8 cellular contexts compared by ENCODE assay signal in the genomic region with DNA sequence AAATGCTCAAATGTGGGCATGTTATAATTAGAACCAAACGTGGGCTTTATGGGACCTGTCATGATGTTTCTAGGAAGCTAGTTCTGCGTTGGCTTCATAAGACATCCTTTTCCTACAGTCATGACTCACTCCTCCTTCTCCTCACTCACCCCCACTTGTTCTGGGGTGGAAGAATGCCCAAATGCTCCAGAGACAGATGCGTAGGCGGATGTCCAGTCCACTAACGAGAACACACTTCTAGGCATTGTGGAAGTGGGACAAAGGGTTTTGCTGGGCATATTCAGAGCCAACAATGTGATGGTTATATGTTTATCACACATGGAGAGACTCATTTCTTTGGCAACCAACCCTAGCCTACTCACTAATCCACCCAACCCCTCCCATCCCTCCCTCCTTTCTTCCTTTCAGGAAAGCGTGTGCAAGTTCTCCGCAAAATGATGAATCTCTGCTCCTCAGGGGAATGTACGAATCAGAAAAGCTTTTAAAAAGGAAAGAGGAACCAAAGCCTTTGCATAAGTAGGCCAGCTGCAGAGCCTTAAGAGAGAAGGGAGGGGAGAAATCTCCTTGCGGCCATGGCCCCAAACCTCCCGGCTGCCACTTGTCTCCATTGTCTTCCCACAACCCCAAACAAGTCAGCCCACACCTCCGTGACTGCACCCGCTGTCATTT.
DNase-seq lines count a peak whose midpoint lies in the region; ATAC-seq and TF ChIP-seq lines count a peak whose summit lies in the region.

No MANE protein-coding gene starts in this region.

- DNase-seq in A673 (ENCODE audit: low spot score) (peak; percentile 84), WTC11 (ENCODE audit: low spot score) (no peak), globus pallidus (ENCODE audit: low spot score) (peak; percentile 85), putamen (ENCODE audit: low spot score) (peak; percentile 89)
- DNase-seq in central memory CD4-positive, alpha-beta T cell = no peak

- POLR2A ChIA-PET in A673 (lab: Charles Lee; ENCODE audit: low non-redundant PET) = no interaction called here
- POLR2A ChIA-PET in WTC11 (lab: Charles Lee) = no interaction called here

- peaks cover 40% of the 10 kb centered on the region for H3K4me1 ChIP-seq in A673 (ENCODE audit: insufficient read depth, low read length, poor library complexity, severe bottlenecking)

- intact Hi-C loops in A673 (cut with micrococcal nuclease; ENCODE audit: unreplicated experiment) = no loop called here

- H3K27ac Mint-ChIP-seq in WTC11 = 0 out of 2 replicates have a peak overlapping the region, but pooled peaks have one; percentile 33

- no peaks in the 10 kb centered on the region for H3K27me3 ChIP-seq in A673 (replicated peaks; ENCODE audit: insufficient read depth, low read depth, low read length, poor library complexity)

- peaks cover 25% of the 10 kb centered on the region for H3K4me1 Mint-ChIP-seq in WTC11

- peak overlapping the region; percentile 79 for H3K27ac ChIP-seq in A673 (ENCODE audit: low read depth, low read length, poor library complexity, severe bottlenecking)

- no peak for TF ChIP-seq CTCF in A673 (conservative IDR thresholded peaks at IDR 0.05; ENCODE audit: low read depth, low read length)
- TF ChIP-seq CTCF in WTC11 (IDR thresholded peaks at IDR 0.05) = no peak

- H3K4me3 Mint-ChIP-seq in WTC11 = no peak overlapping the region

- no peaks in the 10 kb centered on the region for H3K9me3 Mint-ChIP-seq in WTC11

- ATAC-seq in GM18873 (IDR thresholded peaks at IDR 0.05; ENCODE audit: low FRiP score, unreplicated experiment) (peak; percentile 63), HG03159 (IDR thresholded peaks at IDR 0.05; ENCODE audit: unreplicated experiment) (peak; percentile 68), WTC11 (no peak), HG03280 (IDR thresholded peaks at IDR 0.05; ENCODE audit: unreplicated experiment) (no peak)

- H3K9me3 ChIP-seq in A673 (ENCODE audit: low read depth, low read length, poor library complexity, severe bottlenecking) = no peaks in the 10 kb centered on the region

- H3K4me3 ChIP-seq in A673 (ENCODE audit: low read depth, low read length, poor library complexity, severe bottlenecking) = peak overlapping the region; percentile 29

- H3K36me3 ChIP-seq in A673 (ENCODE audit: insufficient read depth, low read length, poor library complexity, severe bottlenecking) = no peaks in the 10 kb centered on the region

- no peaks in the 10 kb centered on the region for H3K36me3 Mint-ChIP-seq in WTC11

- H3K27me3 Mint-ChIP-seq in WTC11 (ENCODE audit: low read depth) = no peaks in the 10 kb centered on the region

- CTCF ChIA-PET in A673 (lab: Charles Lee) = no interaction called here
- CTCF ChIA-PET in WTC11 (lab: Charles Lee) = interaction anchor here (0.7 kb wide), 1 partner anchor 49 kb away, joined by 3 read pairs; no protein-coding TSS in a partner anchor

- BruUV-seq in A673 (replicated peaks; lab: Mats Ljungman, UMichigan) = no TSS peak

TF ChIP-seq in WTC11, 78 proteins besides CTCF, POLR2A, EP300 and RAD21:
- no peak for TF ChIP-seq CREB1 (CRISPR knock-in tag; IDR thresholded peaks at IDR 0.05)
- TF ChIP-seq, protein P1, sequence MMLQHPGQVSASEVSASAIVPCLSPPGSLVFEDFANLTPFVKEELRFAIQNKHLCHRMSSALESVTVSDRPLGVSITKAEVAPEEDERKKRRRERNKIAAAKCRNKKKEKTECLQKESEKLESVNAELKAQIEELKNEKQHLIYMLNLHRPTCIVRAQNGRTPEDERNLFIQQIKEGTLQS (CRISPR knock-in tag; conservative IDR thresholded peaks at IDR 0.05) = no peak

Comparison
In these comparisons a context has a peak if more than half of its experiments do, and no peak if none do; other contexts are left out.
1. DNase-seq: peak in A673 (single experiment), globus pallidus (single experiment) and putamen (single experiment); none in WTC11 (single experiment) and central memory CD4-positive, alpha-beta T cell (single experiment).
2. ATAC-seq: peak in GM18873 (single experiment) and HG03159 (single experiment); none in WTC11 (single experiment) and HG03280 (single experiment).